Comparison of ENCODE assay signal across 8 cellular contexts in genomic region chr4:76212301-76212700, GRCh38. TPM values are rescaled to one million over a fixed set of nuclear protein-coding genes. Genes with fewer than 3 reads are reported as not detected.
DNase-seq lines count a peak whose midpoint lies in the region; TF ChIP-seq lines count a peak whose summit lies in the region.

No MANE protein-coding gene starts in this region.

- POLR2A ChIA-PET in activated CD4-positive, alpha-beta memory T cell treated with anti-CD3 and anti-CD28 coated beads for 36 hours (lab: Charles Lee): no interaction called here

- peaks cover 30% of the 10 kb centered on the region for H3K4me1 Mint-ChIP-seq in activated CD4-positive, alpha-beta memory T cell treated with anti-CD3 and anti-CD28 coated beads for 36 hours (ENCODE audit: low read depth)
- H3K4me1 Mint-ChIP-seq in glutamatergic neuron (ENCODE audit: low read depth, unreplicated experiment): peaks cover 58% of the 10 kb centered on the region

- CTCF ChIA-PET in activated CD4-positive, alpha-beta memory T cell treated with anti-CD3 and anti-CD28 coated beads for 36 hours (lab: Charles Lee): interaction anchor here (1.8 kb wide), 1 partner anchor 166 kb away, joined by 5 read pairs; no protein-coding TSS in a partner anchor

- no peaks in the 10 kb centered on the region for H3K9me3 Mint-ChIP-seq in activated CD4-positive, alpha-beta memory T cell treated with anti-CD3 and anti-CD28 coated beads for 36 hours
- H3K9me3 Mint-ChIP-seq in glutamatergic neuron (ENCODE audit: unreplicated experiment): peaks cover 19% of the 10 kb centered on the region

- no peak for TF ChIP-seq CTCF in glutamatergic neuron (IDR thresholded peaks at IDR 0.05; ENCODE audit: partially characterized antibody, unreplicated experiment)
- no peak for TF ChIP-seq CTCF in GM13977 (IDR thresholded peaks at IDR 0.05; ENCODE audit: extremely low read depth, insufficient read depth, missing control alignments)

- H3K4me2 ChIP-seq in skeletal muscle satellite cell (ENCODE audit: low read length): peak overlapping the region; percentile 90

- H3K4me3 ChIP-seq in HAP-1: peak overlapping the region; percentile 59
- H3K4me3 ChIP-seq in skeletal muscle satellite cell (ENCODE audit: low read length): peak overlapping the region; percentile 97

- in situ Hi-C loops in HAP-1 (cut with MboI; ENCODE audit: low sequenced_read_pairs) (no loop called here), GM13977 (cut with MboI; ENCODE audit: low pct_unique_long_range_greater_than_20kb, low sequenced_read_pairs, unreplicated experiment) (no loop called here)

- H3K27me3 ChIP-seq in HAP-1 (ENCODE audit: low read depth) (no peaks in the 10 kb centered on the region; the same call in 1 of the 2 replicates), skeletal muscle satellite cell (ENCODE audit: control insufficient read depth, insufficient read depth, low read length) (no peaks in the 10 kb centered on the region)

- H3K36me3 Mint-ChIP-seq in activated CD4-positive, alpha-beta memory T cell treated with anti-CD3 and anti-CD28 coated beads for 36 hours: no peaks in the 10 kb centered on the region
- peaks cover 6% of the 10 kb centered on the region for H3K36me3 Mint-ChIP-seq in glutamatergic neuron (ENCODE audit: unreplicated experiment)

- H3K4me1 ChIP-seq in HAP-1: peaks cover 21% of the 10 kb centered on the region
- H3K4me1 ChIP-seq in skeletal muscle satellite cell (ENCODE audit: control insufficient read depth, insufficient read depth, low read length): peaks cover 54% of the 10 kb centered on the region

- DNase-seq in HAP-1 (ENCODE audit: low spot score in 2 of 2) (no peak), glutamatergic neuron (no peak), inferior parietal cortex (ENCODE audit: extremely low spot score) (no peak), GM13977 (ENCODE audit: low spot score) (no peak), AG08395 (ENCODE audit: low spot score) (no peak), putamen (ENCODE audit: low spot score) (no peak)
- DNase-seq in activated CD4-positive, alpha-beta memory T cell treated with anti-CD3 and anti-CD28 coated beads for 36 hours: no peak

- H3K9me3 ChIP-seq in HAP-1 (no peaks in the 10 kb centered on the region), skeletal muscle satellite cell (replicated peaks; ENCODE audit: low read length) (no peaks in the 10 kb centered on the region)

- H3K4me3 Mint-ChIP-seq in activated CD4-positive, alpha-beta memory T cell treated with anti-CD3 and anti-CD28 coated beads for 36 hours: peak overlapping the region; percentile 68
- H3K4me3 Mint-ChIP-seq in glutamatergic neuron (ENCODE audit: unreplicated experiment): peak overlapping the region; percentile 96

- H3K27me3 Mint-ChIP-seq in activated CD4-positive, alpha-beta memory T cell treated with anti-CD3 and anti-CD28 coated beads for 36 hours: no peaks in the 10 kb centered on the region
- peaks cover 14% of the 10 kb centered on the region for H3K27me3 Mint-ChIP-seq in glutamatergic neuron (ENCODE audit: unreplicated experiment)

- H3K27ac Mint-ChIP-seq in activated CD4-positive, alpha-beta memory T cell treated with anti-CD3 and anti-CD28 coated beads for 36 hours: peak overlapping the region; percentile 44
- peak overlapping the region; percentile 96 for H3K27ac Mint-ChIP-seq in glutamatergic neuron (ENCODE audit: unreplicated experiment)

- H3K36me3 ChIP-seq in HAP-1 (replicated peaks) (0 out of 2 replicates have a peak, but pooled peaks cover 2% of the 10 kb centered on the region), skeletal muscle satellite cell (ENCODE audit: insufficient read depth, low read length) (peaks cover 3% of the 10 kb centered on the region)

- H3K9ac ChIP-seq in skeletal muscle satellite cell (ENCODE audit: low read depth, low read length): peak overlapping the region; percentile 96

- intact Hi-C loops in activated CD4-positive, alpha-beta memory T cell treated with anti-CD3 and anti-CD28 coated beads for 36 hours (cut with micrococcal nuclease): loop anchor here (5.0 to 10.0 kb wide), 3 partner anchors 65 to 865 kb away; partner anchors contain the start of genes CCNI, NUP54, RCHY1 and THAP6

RNA-seq across cellular contexts. Expression of gene SCARB2, which starts 1.3 kb away (rescaled TPM):
- 1 to 10 TPM; 7.0 to 8.2 TPM for total RNA-seq in activated CD4-positive, alpha-beta memory T cell treated with anti-CD3 and anti-CD28 coated beads for 36 hours
- 330 TPM for total RNA-seq in glutamatergic neuron (ENCODE audit: unreplicated experiment)
- 112 and 123 TPM in 2 replicates for total RNA-seq in skeletal muscle satellite cell (2012; rRNA removed)

RNA-seq across cellular contexts. Expression of gene FAM47E, which starts 39.2 kb away (rescaled TPM):
- not detected for total RNA-seq in activated CD4-positive, alpha-beta memory T cell treated with anti-CD3 and anti-CD28 coated beads for 36 hours
- total RNA-seq in glutamatergic neuron (ENCODE audit: unreplicated experiment): 2.9 TPM
- under 0.01 TPM in 1 of 2 replicates, not detected in the other for total RNA-seq in skeletal muscle satellite cell (2012; rRNA removed)

Comparison
In these comparisons a context has a peak if more than half of its experiments do, and no peak if none do; other contexts are left out.
1. RNA of gene SCARB2, which starts 1.3 kb away (total RNA-seq): 330 TPM in glutamatergic neuron (single experiment); 7.0 to 8.2 TPM in activated CD4-positive, alpha-beta memory T cell treated with anti-CD3 and anti-CD28 coated beads for 36 hours; every median in the first group is over 10 times any median in the second.